Comparison of ENCODE assay signal across 20 cellular contexts in genomic region chr7:124722292-124722691, GRCh38. TPM values are rescaled to one million over a fixed set of nuclear protein-coding genes. Genes with fewer than 3 reads are reported as not detected.
DNase-seq lines count a peak whose midpoint lies in the region; ATAC-seq, FAIRE-seq and TF ChIP-seq lines count a peak whose summit lies in the region.
"Had no signal": no experiment of that assay in that cellular context is flagged by ENCODE, and none has a peak within 500 bp of the region (broad histone marks: within the 10 kb centered on the region; RNA-seq: fewer than 3 reads in every experiment).

No MANE protein-coding gene starts in this region.

- POLR2A ChIA-PET in activated CD4-positive, alpha-beta T cell treated with anti-CD3 and anti-CD28 coated beads for 36 hours (lab: Charles Lee): no interaction called here

- no peak overlapping the region for H3K27ac ChIP-seq in astrocyte (ENCODE audit: low read depth, low read length)
- H3K27ac ChIP-seq: colonic mucosa, gastrocnemius medialis, pancreas had no signal

- DNase-seq in GM18507 (ENCODE audit: extremely low spot score, insufficient read length, low read depth) (no peak), astrocyte (ENCODE audit: low read depth) (peak; percentile 46), fibroblast of mammary gland (ENCODE audit: low read depth) (peak; percentile 6), stromal cell of bone marrow (ENCODE audit: low read depth) (peak; percentile 38), T-helper 2 cell (no peak), NCI-H2029 treated with DMSO at 0.1 percent for 48 hours (lab: John Stamatoyannopoulos, UW) (no peak), T-helper 17 cell (no peak)
- no peak for DNase-seq in activated CD4-positive, alpha-beta T cell treated with anti-CD3 and anti-CD28 coated beads for 36 hours
- DNase-seq: activated CD4-positive, CD25-positive, alpha-beta regulatory T cell treated with anti-CD3 and anti-CD28 coated beads, Interleukin-2, amount 50 U/mL, for 72 hours; colonic mucosa; DMS79 treated with DMSO at 0.1 percent for 48 hours; gastrocnemius medialis; NCI-H1417 treated with DMSO at 0.1 percent for 48 hours; NCI-H526 treated with DMSO at 0.1 percent for 48 hours; pancreas had no signal

- H2AFZ ChIP-seq in astrocyte (ENCODE audit: low read depth, low read length): no peak overlapping the region

- H3K4me1 Mint-ChIP-seq in astrocyte (ENCODE audit: low read depth, unreplicated experiment): peaks cover 21% of the 10 kb centered on the region
- no peaks in the 10 kb centered on the region for H3K4me1 Mint-ChIP-seq in activated CD4-positive, alpha-beta T cell treated with anti-CD3 and anti-CD28 coated beads for 36 hours
- no peaks in the 10 kb centered on the region for H3K4me1 Mint-ChIP-seq in T-helper 17 cell

- CTCF ChIA-PET in activated CD4-positive, alpha-beta T cell treated with anti-CD3 and anti-CD28 coated beads for 36 hours (lab: Charles Lee): interaction anchor here (0.6 kb wide), 1 partner anchor 916 kb away, joined by 3 read pairs; no protein-coding TSS in a partner anchor

- no peak overlapping the region for H3K4me2 ChIP-seq in astrocyte (ENCODE audit: low read length)

- intact Hi-C loops in activated CD4-positive, alpha-beta T cell treated with anti-CD3 and anti-CD28 coated beads for 36 hours (cut with DNase I, micrococcal nuclease): no loop called here

- no peaks in the 10 kb centered on the region for H3K79me2 ChIP-seq in astrocyte (ENCODE audit: insufficient read depth, low read length)

- H3K4me3 ChIP-seq in astrocyte (ENCODE audit: insufficient read depth, low read depth, low read length) (no peak overlapping the region), fibroblast of mammary gland (ENCODE audit: control insufficient read depth, low read depth, low read length) (no peak overlapping the region)
- H3K4me3 ChIP-seq: colonic mucosa, gastrocnemius medialis, pancreas had no signal

- TF ChIP-seq CTCF in astrocyte (IDR thresholded peaks at IDR 0.05; ENCODE audit: insufficient read depth, low read depth, low read length): no peak
- TF ChIP-seq CTCF in fibroblast of mammary gland (conservative IDR thresholded peaks at IDR 0.05; ENCODE audit: control insufficient read depth, insufficient read depth, low read depth, low read length): no peak

- no peaks in the 10 kb centered on the region for H3K4me1 ChIP-seq in astrocyte (ENCODE audit: insufficient read depth, low read length)
- H3K4me1 ChIP-seq: gastrocnemius medialis, pancreas had no signal

- no peaks in the 10 kb centered on the region for H3K36me3 ChIP-seq in astrocyte (ENCODE audit: insufficient read depth, low read length)
- H3K36me3 ChIP-seq: colonic mucosa, gastrocnemius medialis, pancreas had no signal

- H3K9me3 ChIP-seq in astrocyte (ENCODE audit: insufficient read depth, low read depth, low read length) (no peaks in the 10 kb centered on the region), T-helper 17 cell (ENCODE audit: control insufficient read depth, low read length, poor library complexity, severe bottlenecking) (no peaks in the 10 kb centered on the region)
- H3K9me3 ChIP-seq: colonic mucosa, gastrocnemius medialis, pancreas had no signal

- no peaks in the 10 kb centered on the region for H4K20me1 ChIP-seq in astrocyte (ENCODE audit: insufficient read depth, low read length)

- H3K4me3 Mint-ChIP-seq in astrocyte (ENCODE audit: unreplicated experiment): no peak overlapping the region
- H3K4me3 Mint-ChIP-seq in activated CD4-positive, alpha-beta T cell treated with anti-CD3 and anti-CD28 coated beads for 36 hours: no peak overlapping the region
- H3K4me3 Mint-ChIP-seq in T-helper 17 cell: no peak overlapping the region
- H3K4me3 Mint-ChIP-seq: activated T-helper 1 cell treated with anti-CD3 and anti-CD28 coated beads, Interleukin-12 subunit alpha, Interleukin-12 subunit beta, Interleukin-2, Interleukin-4 antibody, amounts not matched to agents 30 ng/mL and 10 ng/mL and 1 ng/mL, durations not matched to agents 14 hours and 24 hours and 36 hours; natural killer cell treated with Interleukin-12 subunit alpha and Interleukin-12 subunit beta and Interleukin-15 and Interleukin-18, amount 100 ng/mL, for 72 hours had no signal

- H3K36me3 Mint-ChIP-seq in astrocyte (ENCODE audit: low read depth, unreplicated experiment): no peaks in the 10 kb centered on the region
- no peaks in the 10 kb centered on the region for H3K36me3 Mint-ChIP-seq in activated CD4-positive, alpha-beta T cell treated with anti-CD3 and anti-CD28 coated beads for 36 hours (ENCODE audit: low read depth)
- H3K36me3 Mint-ChIP-seq in T-helper 17 cell (ENCODE audit: low read depth): no peaks in the 10 kb centered on the region
- H3K36me3 Mint-ChIP-seq: activated naive CD4-positive, alpha-beta T cell treated with anti-CD3 and anti-CD28 coated beads, Interleukin-2, amount 50 U/mL, for 72 hours; natural killer cell treated with Interleukin-12 subunit alpha and Interleukin-12 subunit beta and Interleukin-15 and Interleukin-18, amount 100 ng/mL, for 72 hours had no signal

- H3K9ac ChIP-seq in astrocyte (ENCODE audit: low read length): no peak overlapping the region

- H3K27me3 Mint-ChIP-seq in astrocyte (ENCODE audit: low read depth, unreplicated experiment) (no peaks in the 10 kb centered on the region), T-helper 17 cell (peaks cover 6% of the 10 kb centered on the region)
- peaks cover 5% of the 10 kb centered on the region for H3K27me3 Mint-ChIP-seq in activated CD4-positive, alpha-beta T cell treated with anti-CD3 and anti-CD28 coated beads for 36 hours
- H3K27me3 Mint-ChIP-seq: natural killer cell treated with Interleukin-12 subunit alpha and Interleukin-12 subunit beta and Interleukin-15 and Interleukin-18, amount 100 ng/mL, for 72 hours had no signal

- H3K9me3 Mint-ChIP-seq in astrocyte (ENCODE audit: unreplicated experiment): no peaks in the 10 kb centered on the region
- no peaks in the 10 kb centered on the region for H3K9me3 Mint-ChIP-seq in activated CD4-positive, alpha-beta T cell treated with anti-CD3 and anti-CD28 coated beads for 36 hours (ENCODE audit: low read depth)
- H3K9me3 Mint-ChIP-seq: activated T-helper 1 cell treated with anti-CD3 and anti-CD28 coated beads, Interleukin-12 subunit alpha, Interleukin-12 subunit beta, Interleukin-2, Interleukin-4 antibody, amounts not matched to agents 30 ng/mL and 10 ng/mL and 1 ng/mL, durations not matched to agents 14 hours and 24 hours and 36 hours had no signal

- ATAC-seq in activated CD4-positive, alpha-beta T cell treated with anti-CD3 and anti-CD28 coated beads for 36 hours: no peak
- no peak for ATAC-seq in T-helper 17 cell
- ATAC-seq: activated naive CD4-positive, alpha-beta T cell treated with anti-CD3 and anti-CD28 coated beads, Interleukin-2, amount 50 U/mL, for 72 hours; gastrocnemius medialis; natural killer cell treated with Interleukin-12 subunit alpha and Interleukin-12 subunit beta and Interleukin-15 and Interleukin-18, amount 100 ng/mL, for 72 hours; pancreas; sciatic nerve had no signal

- H3K27ac Mint-ChIP-seq in astrocyte (ENCODE audit: unreplicated experiment) (peak overlapping the region; percentile 79), T-helper 17 cell (no peak overlapping the region)
- no peak overlapping the region for H3K27ac Mint-ChIP-seq in activated CD4-positive, alpha-beta T cell treated with anti-CD3 and anti-CD28 coated beads for 36 hours
- H3K27ac Mint-ChIP-seq: activated naive CD4-positive, alpha-beta T cell treated with anti-CD3 and anti-CD28 coated beads, Interleukin-2, amount 50 U/mL, for 72 hours; activated T-helper 1 cell treated with anti-CD3 and anti-CD28 coated beads, Interleukin-12 subunit alpha, Interleukin-12 subunit beta, Interleukin-2, Interleukin-4 antibody, amounts not matched to agents 30 ng/mL and 10 ng/mL and 1 ng/mL, durations not matched to agents 14 hours and 24 hours and 36 hours; natural killer cell treated with Interleukin-12 subunit alpha and Interleukin-12 subunit beta and Interleukin-15 and Interleukin-18, amount 100 ng/mL, for 72 hours had no signal

- H3K27me3 ChIP-seq in astrocyte (ENCODE audit: insufficient read depth, low read length): no peaks in the 10 kb centered on the region
- H3K27me3 ChIP-seq: colonic mucosa, gastrocnemius medialis, pancreas had no signal

- FAIRE-seq in GM18507 (lab: Jason Lieb, UNC) (peak; percentile 12), astrocyte (lab: Jason Lieb, UNC) (no peak)
- FAIRE-seq: pancreas had no signal

RNA-seq across cellular contexts. Expression of gene GPR37, which starts 43.3 kb away (rescaled TPM):
- total RNA-seq in astrocyte (9.0 and 9.8 TPM in 2 replicates), T-helper 17 cell (not detected)
- total RNA-seq in activated CD4-positive, alpha-beta T cell treated with anti-CD3 and anti-CD28 coated beads for 36 hours: not detected
- total RNA-seq: activated naive CD4-positive, alpha-beta T cell treated with anti-CD3 and anti-CD28 coated beads, Interleukin-2, amount 50 U/mL, for 72 hours; activated T-helper 1 cell treated with anti-CD3 and anti-CD28 coated beads, Interleukin-12 subunit alpha, Interleukin-12 subunit beta, Interleukin-2, Interleukin-4 antibody, amounts not matched to agents 30 ng/mL and 10 ng/mL and 1 ng/mL, durations not matched to agents 14 hours and 24 hours and 36 hours; mesenteric fat pad; natural killer cell treated with Interleukin-12 subunit alpha and Interleukin-12 subunit beta and Interleukin-15 and Interleukin-18, amount 100 ng/mL, for 72 hours had no signal

Comparison
In these comparisons a context has a peak if more than half of its experiments do, and no peak if none do; other contexts are left out.
1. DNase-seq: peak in astrocyte (single experiment), fibroblast of mammary gland (single experiment) and stromal cell of bone marrow (single experiment); none in GM18507 (single experiment), T-helper 2 cell (0 of 5), NCI-H2029 treated with DMSO at 0.1 percent for 48 hours (single experiment), activated CD4-positive, alpha-beta T cell treated with anti-CD3 and anti-CD28 coated beads for 36 hours (single experiment) and T-helper 17 cell (0 of 3).